In the genomic region with DNA sequence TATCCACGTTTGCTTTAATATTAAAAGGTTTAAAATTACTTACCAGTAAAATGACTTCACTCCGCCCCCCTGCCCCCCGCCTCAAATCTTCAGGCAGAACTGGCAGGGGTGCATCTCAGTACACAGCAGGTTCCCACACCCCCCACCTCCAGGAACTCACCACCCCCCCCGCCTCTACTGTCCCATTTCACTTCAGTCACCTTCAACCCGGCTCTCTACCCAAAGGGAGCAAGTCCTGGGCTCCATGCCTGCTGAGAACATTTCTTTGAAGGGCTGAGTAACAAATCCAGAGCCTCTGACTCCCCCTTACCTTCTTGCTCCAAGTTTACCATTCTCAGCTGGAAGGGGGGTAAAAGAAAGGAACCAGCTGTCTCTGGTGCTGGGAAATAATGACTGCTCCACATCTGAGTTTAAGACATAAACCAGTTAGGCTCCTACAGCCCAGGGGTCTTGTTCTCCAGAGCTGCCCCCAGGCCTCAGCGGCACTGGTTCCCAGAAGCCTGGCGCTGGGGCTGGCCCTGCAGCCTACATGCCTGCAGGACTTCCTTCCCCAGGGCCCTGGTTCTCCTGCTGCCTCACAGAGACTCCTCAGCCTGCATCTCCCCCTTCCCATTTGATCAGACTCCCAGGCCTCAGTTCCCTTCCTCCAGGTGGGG, we compare ENCODE assay signal across 20 cellular contexts. TPM values are rescaled to one million over a fixed set of nuclear protein-coding genes. Genes with fewer than 3 reads are reported as not detected.
DNase-seq lines count a peak whose midpoint lies in the region; ATAC-seq and TF ChIP-seq lines count a peak whose summit lies in the region.
"Had no signal": no experiment of that assay in that cellular context is flagged by ENCODE, and none has a peak within 500 bp of the region (broad histone marks: within the 10 kb centered on the region; RNA-seq: fewer than 3 reads in every experiment).

No MANE protein-coding gene starts in this region.

- no peaks in the 10 kb centered on the region for H3K9me3 Mint-ChIP-seq in activated naive CD8-positive, alpha-beta T cell treated with anti-CD3 and anti-CD28 coated beads, Interleukin-2, amount 10 ng/mL, durations not matched to agents 7 days and 5 days
- H3K9me3 Mint-ChIP-seq: CD14-positive monocyte had no signal

- no peak for TF ChIP-seq RAD21 in SK-N-SH (IDR thresholded peaks at IDR 0.05; ENCODE audit: low read length)

- H3K27me3 ChIP-seq in BE2C (no peaks in the 10 kb centered on the region), ovary (no peaks in the 10 kb centered on the region), mesenchymal stem cell (ENCODE audit: control insufficient read depth in 1 of 2, insufficient read depth in 1 of 2, low read length in 2 of 2) (no peaks in the 10 kb centered on the region), SK-N-SH (ENCODE audit: insufficient read depth) (no peaks in the 10 kb centered on the region)

- no peaks in the 10 kb centered on the region for H3K79me2 ChIP-seq in SK-N-SH (ENCODE audit: insufficient read depth)

- H3K14ac ChIP-seq in mesenchymal stem cell (ENCODE audit: low read length in 2 of 2): no peak overlapping the region

- H3K18ac ChIP-seq in mesenchymal stem cell (ENCODE audit: low read depth in 1 of 2, low read length in 2 of 2): no peak overlapping the region

- no peaks in the 10 kb centered on the region for H3K9me2 ChIP-seq in SK-N-SH

- H4K8ac ChIP-seq in mesenchymal stem cell (ENCODE audit: low read length): no peak overlapping the region

- no peaks in the 10 kb centered on the region for H3F3A ChIP-seq in SK-N-SH (replicated peaks; ENCODE audit: insufficient read depth)

- no peak overlapping the region for H3K4me3 Mint-ChIP-seq in activated naive CD8-positive, alpha-beta T cell treated with anti-CD3 and anti-CD28 coated beads, Interleukin-2, amount 10 ng/mL, durations not matched to agents 7 days and 5 days
- H3K4me3 Mint-ChIP-seq: CD14-positive monocyte had no signal

- H3K4ac ChIP-seq in mesenchymal stem cell (ENCODE audit: low read depth in 1 of 2, low read length in 2 of 2): no peak overlapping the region

- H3K36me3 ChIP-seq in BE2C (peaks cover 7% of the 10 kb centered on the region), ovary (no peaks in the 10 kb centered on the region), mesenchymal stem cell (ENCODE audit: control insufficient read depth in 1 of 2, insufficient read depth in 2 of 2, low read depth in 1 of 2, low read length in 2 of 2) (peaks cover 32 to 56% of the 10 kb centered on the region in 2 experiments), SK-N-SH (replicated peaks in 1 of 2; ENCODE audit: control insufficient read depth in 1 of 2, insufficient read depth in 2 of 2, low read length in 1 of 2) (peaks cover 0 to 29% of the 10 kb centered on the region in 2 experiments)

- H3K4me1 Mint-ChIP-seq in activated naive CD8-positive, alpha-beta T cell treated with anti-CD3 and anti-CD28 coated beads, Interleukin-2, amount 10 ng/mL, durations not matched to agents 7 days and 5 days: peaks cover 56% of the 10 kb centered on the region

- H4K20me1 ChIP-seq in SK-N-SH (ENCODE audit: insufficient read depth): peaks cover 3% of the 10 kb centered on the region; the same call in 1 of the 2 replicates

- TF ChIP-seq EP300 in ovary (IDR thresholded peaks at IDR 0.05) (no peak), SK-N-SH (IDR thresholded peaks at IDR 0.05; ENCODE audit: borderline replicate concordance in 1 of 2, low read depth in 1 of 2, low read length in 1 of 2) (no peak)

- TF ChIP-seq CTCF in BE2C (IDR thresholded peaks at IDR 0.05; ENCODE audit: low read depth, low read length) (no peak), ovary (IDR thresholded peaks at IDR 0.05) (no peak), SK-N-SH (IDR thresholded peaks at IDR 0.05) (no peak)

- no peak overlapping the region for H3K23ac ChIP-seq in mesenchymal stem cell (ENCODE audit: low read length in 2 of 2)

- no peak overlapping the region for H2BK5ac ChIP-seq in mesenchymal stem cell (ENCODE audit: low read depth, low read length, poor library complexity, severe bottlenecking)

- TF ChIP-seq POLR2A in ovary (IDR thresholded peaks at IDR 0.05): no peak

- no peak overlapping the region for H2AFZ ChIP-seq in mesenchymal stem cell (ENCODE audit: low read depth, low read length)
- no peak overlapping the region for H2AFZ ChIP-seq in SK-N-SH (ENCODE audit: low read depth)

- H2BK120ac ChIP-seq in mesenchymal stem cell (ENCODE audit: low read depth, low read length): no peak overlapping the region

- no peak overlapping the region for H3K9ac ChIP-seq in mesenchymal stem cell (ENCODE audit: low read length)
- H3K9ac ChIP-seq in SK-N-SH: no peak overlapping the region

- H3K4me3 ChIP-seq in BE2C (ENCODE audit: low read depth, low read length) (no peak overlapping the region), ovary (no peak overlapping the region), mesenchymal stem cell (ENCODE audit: insufficient read depth in 1 of 2, low read depth in 1 of 2, low read length in 2 of 2) (no peak overlapping the region), SK-N-SH (ENCODE audit: low read depth in 2 of 2, low read length in 1 of 2) (no peak overlapping the region)

- no peak overlapping the region for H2BK12ac ChIP-seq in mesenchymal stem cell (ENCODE audit: low read length in 2 of 2)

- CTCF ChIA-PET in HEK293T (lab: Yijun Ruan, JAX) (no interaction called here), SK-N-SH (lab: Yijun Ruan, JAX) (no interaction called here)

- H3K27ac ChIP-seq in ovary: peak overlapping the region; percentile 14 to 57
- no peak overlapping the region for H3K27ac ChIP-seq in mesenchymal stem cell (ENCODE audit: low read length, poor library complexity, severe bottlenecking)
- H3K27ac ChIP-seq in SK-N-SH (ENCODE audit: low read depth in 2 of 2, low read length in 1 of 2): peak overlapping the region in 1 of 2 experiments; percentile 43; a peak in 1 of 4 replicates

- peak overlapping the region; percentile 45 for H3K27ac Mint-ChIP-seq in activated naive CD8-positive, alpha-beta T cell treated with anti-CD3 and anti-CD28 coated beads, Interleukin-2, amount 10 ng/mL, durations not matched to agents 7 days and 5 days
- H3K27ac Mint-ChIP-seq: CD14-positive monocyte had no signal

- H3K79me1 ChIP-seq in mesenchymal stem cell (replicated peaks; ENCODE audit: low read length, poor library complexity, severe bottlenecking): peaks cover 7% of the 10 kb centered on the region

- H2BK15ac ChIP-seq in mesenchymal stem cell (ENCODE audit: low read depth, poor library complexity, severe bottlenecking): no peak overlapping the region

- no peak overlapping the region for H2AK5ac ChIP-seq in mesenchymal stem cell (ENCODE audit: low read length, severe bottlenecking)

- 15 to 24% (median 15%) methylated on average over 7 of the region's 7 CpGs for WGBS in ovary, 3 donors
- 90% methylated on average over 6 of the region's 7 CpGs for WGBS in mesenchymal stem cell
- 92% methylated on average over 7 of the region's 7 CpGs for WGBS in SK-N-SH (ENCODE audit: low lambda C conversion rate)

- DNase-seq in BE2C (peak; percentile 47), ELF-1 (ENCODE audit: low read depth, low spot score) (peak; percentile 77), ovary (peak in 4 of 5 donors; percentile 68 to 79 (median 70)), HEK293T (ENCODE audit: extremely low spot score) (no peak), mesenchymal stem cell (no peak), SK-N-SH (no peak)
- no peak for DNase-seq in activated naive CD8-positive, alpha-beta T cell treated with anti-CD3 and anti-CD28 coated beads, Interleukin-2, amount 10 ng/mL, durations not matched to agents 7 days and 5 days
- DNase-seq: COR-L47, DMS 273 treated with DMSO at 0.1 percent for 48 hours, DND-41, HCEC 1CT, KG1, NCI-H1105 treated with DMSO at 0.1 percent for 48 hours, NCI-H1694 treated with DMSO at 0.1 percent for 48 hours, NCI-H510A, NCI-H774, OCI-M1, SIG-M5 had no signal

- no peaks in the 10 kb centered on the region for H3K9me3 ChIP-seq in BE2C
- no peaks in the 10 kb centered on the region for H3K9me3 ChIP-seq in ovary
- no peaks in the 10 kb centered on the region for H3K9me3 ChIP-seq in mesenchymal stem cell (ENCODE audit: control insufficient read depth, low read length)
- H3K9me3 ChIP-seq in SK-N-SH: no peaks in the 10 kb centered on the region

- peaks cover 18% of the 10 kb centered on the region for H3K4me1 ChIP-seq in BE2C
- peaks cover 26% of the 10 kb centered on the region for H3K4me1 ChIP-seq in ovary (ENCODE audit: insufficient read depth)
- peaks cover 31% of the 10 kb centered on the region for H3K4me1 ChIP-seq in mesenchymal stem cell (ENCODE audit: control insufficient read depth, insufficient read depth, low read depth, low read length)
- peaks cover 30 to 35% of the 10 kb centered on the region in 2 experiments; a peak in 3 of 4 replicates for H3K4me1 ChIP-seq in SK-N-SH (ENCODE audit: control insufficient read depth in 1 of 2, insufficient read depth in 2 of 2, low read depth in 1 of 2, low read length in 1 of 2)

- no peaks in the 10 kb centered on the region for H3K27me3 Mint-ChIP-seq in activated naive CD8-positive, alpha-beta T cell treated with anti-CD3 and anti-CD28 coated beads, Interleukin-2, amount 10 ng/mL, durations not matched to agents 7 days and 5 days

- H3K36me3 Mint-ChIP-seq in activated naive CD8-positive, alpha-beta T cell treated with anti-CD3 and anti-CD28 coated beads, Interleukin-2, amount 10 ng/mL, durations not matched to agents 7 days and 5 days: peaks cover 13% of the 10 kb centered on the region

- ATAC-seq in activated naive CD8-positive, alpha-beta T cell treated with anti-CD3 and anti-CD28 coated beads, Interleukin-2, amount 10 ng/mL, durations not matched to agents 7 days and 5 days (ENCODE audit: low read depth): no peak
- ATAC-seq in GM19467 (IDR thresholded peaks at IDR 0.05; ENCODE audit: unreplicated experiment): no peak

- intact Hi-C loops in ovary (cut with DNase I): no loop called here

- no peak overlapping the region for H4K91ac ChIP-seq in mesenchymal stem cell (ENCODE audit: low read length)

- POLR2A ChIA-PET in activated naive CD8-positive, alpha-beta T cell treated with anti-CD3 and anti-CD28 coated beads, Interleukin-2, amount 10 ng/mL, durations not matched to agents 7 days and 5 days (lab: Charles Lee): no interaction called here
- POLR2A ChIA-PET in HEK293T (lab: Yijun Ruan, JAX): no interaction called here
- POLR2A ChIA-PET in SK-N-SH (lab: Yijun Ruan, JAX): no interaction called here

- H3K4me2 ChIP-seq in mesenchymal stem cell (ENCODE audit: low read length, poor library complexity, severe bottlenecking) (no peak overlapping the region), SK-N-SH (no peak overlapping the region)

TF ChIP-seq in HEK293T, 16 proteins besides CTCF, POLR2A, EP300 and RAD21 (continues in another document):
- TF ChIP-seq NFRKB (IDR thresholded peaks at IDR 0.05): no peak

RNA-seq across cellular contexts. Expression of gene DNMT3A, which starts 42.8 kb away (rescaled TPM):
- 107 TPM for polyA plus RNA-seq in BE2C (2012; ENCODE audit: insufficient read depth, insufficient read length, low read depth)
- total RNA-seq in activated naive CD8-positive, alpha-beta T cell treated with anti-CD3 and anti-CD28 coated beads, Interleukin-2, amount 10 ng/mL, durations not matched to agents 7 days and 5 days: 10 to 100 TPM; 76.7 to 84.7 TPM
- 10 to 100 TPM; 14.3 to 72.7 (median 47.4) TPM for total RNA-seq in ovary
- polyA plus RNA-seq in ovary (10 to 100 TPM; 11.3 to 17.3 TPM), SK-N-SH (2012; rRNA removed) (5.5 and 5.6 TPM in 2 replicates)
- polyA plus RNA-seq in mesenchymal stem cell (2013, experiment 1 of 2): 10.8 TPM
- polyA plus RNA-seq in mesenchymal stem cell (2013, experiment 2 of 2): 10.1 TPM
- polyA plus RNA-seq in SK-N-SH (2012; cell fraction: cytosol; rRNA removed): 2.3 and 2.6 TPM in 2 replicates
- polyA plus RNA-seq in SK-N-SH (2012; cell fraction: nucleus; rRNA removed): 18.6 and 20.2 TPM in 2 replicates

Comparison
In these comparisons a context has a peak if more than half of its experiments do, and no peak if none do; other contexts are left out.
1. DNase-seq: peak in BE2C (single experiment), ELF-1 (single experiment) and ovary (4 of 5); none in activated naive CD8-positive, alpha-beta T cell treated with anti-CD3 and anti-CD28 coated beads, Interleukin-2, amount 10 ng/mL, durations not matched to agents 7 days and 5 days (single experiment), HEK293T (single experiment), mesenchymal stem cell (single experiment) and SK-N-SH (single experiment).